Comparison of ENCODE assay signal across 12 cellular contexts in genomic region chr16:16033208-16033717, GRCh38.
DNase-seq lines count a peak whose midpoint lies in the region; ATAC-seq lines count a peak whose summit lies in the region.
"Had no signal": no experiment of that assay in that cellular context is flagged by ENCODE, and none has a peak within 500 bp of the region (broad histone marks: within the 10 kb centered on the region; RNA-seq: fewer than 3 reads in every experiment).

No MANE protein-coding gene starts in this region.

- ATAC-seq in activated CD8-positive, alpha-beta T cell treated with anti-CD3 and anti-CD28 coated beads, Interleukin-2, amount 10 ng/mL, durations not matched to agents 7 days and 5 days = peak; percentile 96
- peak; percentile 83 to 94 for ATAC-seq in naive thymus-derived CD8-positive, alpha-beta T cell

- peaks cover 22% of the 10 kb centered on the region for H3K4me1 Mint-ChIP-seq in activated CD8-positive, alpha-beta T cell treated with anti-CD3 and anti-CD28 coated beads, Interleukin-2, amount 10 ng/mL, durations not matched to agents 7 days and 5 days (ENCODE audit: low read depth)
- peaks cover 12 to 24% (median 19%) of the 10 kb centered on the region in 4 donors for H3K4me1 Mint-ChIP-seq in naive thymus-derived CD8-positive, alpha-beta T cell

- POLR2A ChIA-PET in activated CD8-positive, alpha-beta T cell treated with anti-CD3 and anti-CD28 coated beads, Interleukin-2, amount 10 ng/mL, durations not matched to agents 7 days and 5 days (lab: Charles Lee) = interaction anchor here (0.6 to 1.0 kb wide), 3 partner anchors 17 to 83 kb away, joined by 4 read pairs; no protein-coding TSS in a partner anchor
- POLR2A ChIA-PET in naive thymus-derived CD8-positive, alpha-beta T cell (lab: Charles Lee) = interaction anchor here (0.7 to 1.6 kb wide), 2 partner anchors 83 to 106 kb away, joined by 6 to 7 read pairs; no protein-coding TSS in a partner anchor

- peak overlapping the region; percentile 79 for H3K27ac Mint-ChIP-seq in activated CD8-positive, alpha-beta T cell treated with anti-CD3 and anti-CD28 coated beads, Interleukin-2, amount 10 ng/mL, durations not matched to agents 7 days and 5 days
- peak overlapping the region; percentile 37 to 91 (median 88) for H3K27ac Mint-ChIP-seq in naive thymus-derived CD8-positive, alpha-beta T cell

- CTCF ChIA-PET in activated CD8-positive, alpha-beta T cell treated with anti-CD3 and anti-CD28 coated beads, Interleukin-2, amount 10 ng/mL, durations not matched to agents 7 days and 5 days (lab: Charles Lee) = interaction anchor here (1.5 kb wide), 3 partner anchors 10 to 268 kb away, joined by 3 to 9 read pairs (median 4); no protein-coding TSS in a partner anchor

- no peaks in the 10 kb centered on the region for H3K9me3 Mint-ChIP-seq in activated CD8-positive, alpha-beta T cell treated with anti-CD3 and anti-CD28 coated beads, Interleukin-2, amount 10 ng/mL, durations not matched to agents 7 days and 5 days (ENCODE audit: insufficient read depth)
- H3K9me3 Mint-ChIP-seq in naive thymus-derived CD8-positive, alpha-beta T cell = no peaks in the 10 kb centered on the region

- H3K27me3 Mint-ChIP-seq in activated CD8-positive, alpha-beta T cell treated with anti-CD3 and anti-CD28 coated beads, Interleukin-2, amount 10 ng/mL, durations not matched to agents 7 days and 5 days (ENCODE audit: low read depth) = no peaks in the 10 kb centered on the region
- H3K27me3 Mint-ChIP-seq in naive thymus-derived CD8-positive, alpha-beta T cell = no peaks in the 10 kb centered on the region
- H3K27me3 Mint-ChIP-seq: brain had no signal

- in situ Hi-C loops in KBM-7 (cut with MboI; ENCODE audit: low pct_unique_long_range_greater_than_20kb, low sequenced_read_pairs) = no loop called here

- intact Hi-C loops in posterior cingulate gyrus (cut with DNase I) = no loop called here

- peaks cover 44% of the 10 kb centered on the region for H3K36me3 Mint-ChIP-seq in activated CD8-positive, alpha-beta T cell treated with anti-CD3 and anti-CD28 coated beads, Interleukin-2, amount 10 ng/mL, durations not matched to agents 7 days and 5 days (ENCODE audit: low read depth)
- H3K36me3 Mint-ChIP-seq in naive thymus-derived CD8-positive, alpha-beta T cell = peaks cover 5 to 50% (median 9%) of the 10 kb centered on the region in 3 donors

- no peak overlapping the region for H3K4me3 Mint-ChIP-seq in activated CD8-positive, alpha-beta T cell treated with anti-CD3 and anti-CD28 coated beads, Interleukin-2, amount 10 ng/mL, durations not matched to agents 7 days and 5 days
- peak overlapping the region in 7 of 10 donors; percentile 20 to 63 (median 52) for H3K4me3 Mint-ChIP-seq in naive thymus-derived CD8-positive, alpha-beta T cell
- H3K4me3 Mint-ChIP-seq: brain had no signal

- peak; percentile 13 for DNase-seq in activated CD4-positive, CD25-positive, alpha-beta regulatory T cell treated with anti-CD3 and anti-CD28 coated beads, Interleukin-2, amount 50 U/mL, for 16 hours (ENCODE audit: low read depth, low spot score)
- no peak for DNase-seq in activated CD4-positive, CD25-positive, alpha-beta regulatory T cell (lab: John Stamatoyannopoulos, UW)
- DNase-seq in KBM-7 = peak; percentile 60
- DNase-seq in activated CD8-positive, alpha-beta T cell treated with anti-CD3 and anti-CD28 coated beads, Interleukin-2, amount 10 ng/mL, durations not matched to agents 7 days and 5 days = peak; percentile 58
- peak in 3 of 10 donors; percentile 33 to 45 (median 38) for DNase-seq in naive thymus-derived CD8-positive, alpha-beta T cell
- no peak for DNase-seq in NCI-H510A (lab: John Stamatoyannopoulos, UW)
- no peak for DNase-seq in SHP77 treated with DMSO at 0.1 percent for 48 hours (lab: John Stamatoyannopoulos, UW)
- DNase-seq in posterior cingulate gyrus = no peak
- DNase-seq: erythroblast, NCI-H2029, right lobe of liver had no signal

Comparison
In these comparisons a context has a peak if more than half of its experiments do, and no peak if none do; other contexts are left out.
1. DNase-seq: peak in activated CD4-positive, CD25-positive, alpha-beta regulatory T cell treated with anti-CD3 and anti-CD28 coated beads, Interleukin-2, amount 50 U/mL, for 16 hours (single experiment), KBM-7 (single experiment) and activated CD8-positive, alpha-beta T cell treated with anti-CD3 and anti-CD28 coated beads, Interleukin-2, amount 10 ng/mL, durations not matched to agents 7 days and 5 days (single experiment); none in activated CD4-positive, CD25-positive, alpha-beta regulatory T cell (0 of 4), NCI-H510A (single experiment), SHP77 treated with DMSO at 0.1 percent for 48 hours (single experiment) and posterior cingulate gyrus (0 of 10).